In genomic region chr5:78632467-78632866, GRCh38 we compare ENCODE assay signal across 18 cellular contexts. TPM values are rescaled to one million over a fixed set of nuclear protein-coding genes. Genes with fewer than 3 reads are reported as not detected.
DNase-seq lines count a peak whose midpoint lies in the region; ATAC-seq and TF ChIP-seq lines count a peak whose summit lies in the region.
"Had no signal": no experiment of that assay in that cellular context is flagged by ENCODE, and none has a peak within 500 bp of the region (broad histone marks: within the 10 kb centered on the region; RNA-seq: fewer than 3 reads in every experiment).

No MANE protein-coding gene starts in this region.

- H4K20me1 ChIP-seq in BLaER1 (no peaks in the 10 kb centered on the region), GM23338 (replicated peaks; ENCODE audit: insufficient read depth) (peaks cover 68% of the 10 kb centered on the region)

- no peak overlapping the region for H2AFZ ChIP-seq in GM23338

- H3K79me2 ChIP-seq in GM23338 (replicated peaks; ENCODE audit: insufficient read depth): peaks cover 94% of the 10 kb centered on the region

- H3K9me3 Mint-ChIP-seq in GM23338 (no peaks in the 10 kb centered on the region; the same call in 1 of the 3 replicates), endodermal cell (no peaks in the 10 kb centered on the region), nephron progenitor cell (no peaks in the 10 kb centered on the region)
- H3K9me3 Mint-ChIP-seq in natural killer cell treated with Interleukin-12 subunit alpha and Interleukin-12 subunit beta and Interleukin-15 and Interleukin-18, amount 100 ng/mL, for 72 hours: no peaks in the 10 kb centered on the region
- H3K9me3 Mint-ChIP-seq: CD4-positive, alpha-beta T cell had no signal

- H3K4me3 ChIP-seq in BLaER1 (no peak overlapping the region), GM23338 (no peak overlapping the region), endodermal cell (ENCODE audit: low read length) (no peak overlapping the region), dorsolateral prefrontal cortex (no peak overlapping the region)

- H3K4me2 ChIP-seq in BLaER1 (peak overlapping the region; percentile 11; the same call in 1 of the 2 replicates), GM23338 (no peak overlapping the region)

- intact Hi-C loops in dorsolateral prefrontal cortex (cut with DNase I): loop anchor here in 1 of 2 donors (10.0 kb wide), 1 partner anchor 332 kb away; no protein-coding TSS in a partner anchor

- no peak for ATAC-seq in GM23338
- ATAC-seq in HG02763 (IDR thresholded peaks at IDR 0.05; ENCODE audit: unreplicated experiment): no peak
- ATAC-seq in natural killer cell treated with Interleukin-12 subunit alpha and Interleukin-12 subunit beta and Interleukin-15 and Interleukin-18, amount 100 ng/mL, for 72 hours: no peak
- ATAC-seq: HCT116 had no signal

- DNase-seq in GM23338 (ENCODE audit: low spot score) (no peak), endodermal cell (no peak), nephron progenitor cell (no peak), NCI-H345 (lab: John Stamatoyannopoulos, UW) (no peak), dorsolateral prefrontal cortex (no peak)
- no peak for DNase-seq in natural killer cell treated with Interleukin-12 subunit alpha and Interleukin-12 subunit beta and Interleukin-15 and Interleukin-18, amount 100 ng/mL, for 72 hours (ENCODE audit: low spot score)
- DNase-seq: 8988T; AML-193; C1 segment of cervical spinal cord; CD4-positive, alpha-beta T cell; DMS153; DMS79 treated with DMSO at 0.1 percent for 48 hours; EL; GDM1 had no signal

- WGBS in endodermal cell (ENCODE audit: insufficient coverage in 1 of 2, insufficient read length in 1 of 2), 2 experiments: 80 to 84% methylated on average over 2 of the region's 2 CpGs

- H3K36me3 ChIP-seq in BLaER1: no peaks in the 10 kb centered on the region
- H3K36me3 ChIP-seq in GM23338 (ENCODE audit: insufficient read depth): peaks cover 27% of the 10 kb centered on the region
- H3K36me3 ChIP-seq in endodermal cell (ENCODE audit: control insufficient read depth, insufficient read depth, low read length): peaks cover 79% of the 10 kb centered on the region

- H3K27ac Mint-ChIP-seq in GM23338: peak overlapping the region; percentile 68; the same call in 1 of the 2 replicates
- peak overlapping the region; percentile 80 for H3K27ac Mint-ChIP-seq in endodermal cell
- H3K27ac Mint-ChIP-seq in nephron progenitor cell: peak overlapping the region; percentile 86
- H3K27ac Mint-ChIP-seq in natural killer cell treated with Interleukin-12 subunit alpha and Interleukin-12 subunit beta and Interleukin-15 and Interleukin-18, amount 100 ng/mL, for 72 hours: no peak overlapping the region
- H3K27ac Mint-ChIP-seq: CD4-positive, alpha-beta T cell had no signal

- H3K4me1 ChIP-seq in BLaER1 (peaks cover 53% of the 10 kb centered on the region), GM23338 (ENCODE audit: insufficient read depth) (peaks cover 6% of the 10 kb centered on the region; the same call in 1 of the 2 replicates), endodermal cell (ENCODE audit: control insufficient read depth, insufficient read depth, low read length) (peaks cover 54% of the 10 kb centered on the region)

- no peak overlapping the region for H3K9ac ChIP-seq in BLaER1
- H3K9ac ChIP-seq in endodermal cell (ENCODE audit: extremely low read depth, low read length, poor library complexity, severe bottlenecking): no peak overlapping the region

- H3K36me3 Mint-ChIP-seq in GM23338 (ENCODE audit: low read depth) (peaks cover 68% of the 10 kb centered on the region), endodermal cell (ENCODE audit: low read depth) (peaks cover 89% of the 10 kb centered on the region), nephron progenitor cell (ENCODE audit: low read depth) (peaks cover 55% of the 10 kb centered on the region)
- no peaks in the 10 kb centered on the region for H3K36me3 Mint-ChIP-seq in natural killer cell treated with Interleukin-12 subunit alpha and Interleukin-12 subunit beta and Interleukin-15 and Interleukin-18, amount 100 ng/mL, for 72 hours

- H3K4me3 Mint-ChIP-seq in GM23338 (no peak overlapping the region), endodermal cell (peak overlapping the region; percentile 18), nephron progenitor cell (peak overlapping the region; percentile 39)
- no peak overlapping the region for H3K4me3 Mint-ChIP-seq in natural killer cell treated with Interleukin-12 subunit alpha and Interleukin-12 subunit beta and Interleukin-15 and Interleukin-18, amount 100 ng/mL, for 72 hours
- H3K4me3 Mint-ChIP-seq: CD4-positive, alpha-beta T cell had no signal

- no peaks in the 10 kb centered on the region for H3K9me2 ChIP-seq in GM23338 (ENCODE audit: insufficient read depth)

- H3K27me3 Mint-ChIP-seq in GM23338 (ENCODE audit: insufficient read depth, low read depth, poor library complexity) (no peaks in the 10 kb centered on the region), endodermal cell (ENCODE audit: insufficient read depth) (no peaks in the 10 kb centered on the region), nephron progenitor cell (ENCODE audit: low read depth, poor library complexity) (peaks cover 4% of the 10 kb centered on the region)
- peaks cover 2 to 19% of the 10 kb centered on the region in 2 donors for H3K27me3 Mint-ChIP-seq in natural killer cell treated with Interleukin-12 subunit alpha and Interleukin-12 subunit beta and Interleukin-15 and Interleukin-18, amount 100 ng/mL, for 72 hours

- TF ChIP-seq CTCF in GM23338 (conservative IDR thresholded peaks at IDR 0.05; ENCODE audit: low read depth in 2 of 2) (no peak), endodermal cell (conservative IDR thresholded peaks at IDR 0.05) (no peak), nephron progenitor cell (IDR thresholded peaks at IDR 0.05) (no peak), dorsolateral prefrontal cortex (IDR thresholded peaks at IDR 0.05 in 54 of 56, conservative IDR thresholded peaks at IDR 0.05 in 2 of 56; ENCODE audit: low read depth in 1 of 56, partially characterized antibody in 56 of 56) (no peak)

- no peaks in the 10 kb centered on the region for H3F3A ChIP-seq in GM23338 (replicated peaks; ENCODE audit: low read depth)

- H3K27me3 ChIP-seq in BLaER1 (no peaks in the 10 kb centered on the region), GM23338 (ENCODE audit: insufficient read depth) (no peaks in the 10 kb centered on the region), endodermal cell (ENCODE audit: control insufficient read depth, insufficient read depth, low read length, poor library complexity, severe bottlenecking) (no peaks in the 10 kb centered on the region), dorsolateral prefrontal cortex (no peaks in the 10 kb centered on the region)

- no peak overlapping the region for H3K27ac ChIP-seq in BLaER1
- no peak overlapping the region for H3K27ac ChIP-seq in GM23338 (ENCODE audit: low read depth)
- no peak overlapping the region for H3K27ac ChIP-seq in endodermal cell (ENCODE audit: low read depth, low read length)
- no peak overlapping the region for H3K27ac ChIP-seq in dorsolateral prefrontal cortex
- H3K27ac ChIP-seq: HL-60 had no signal

- H3K4me1 Mint-ChIP-seq in GM23338: peaks cover 35% of the 10 kb centered on the region
- peaks cover 87% of the 10 kb centered on the region for H3K4me1 Mint-ChIP-seq in endodermal cell
- H3K4me1 Mint-ChIP-seq in nephron progenitor cell: peaks cover 100% of the 10 kb centered on the region
- H3K4me1 Mint-ChIP-seq in natural killer cell treated with Interleukin-12 subunit alpha and Interleukin-12 subunit beta and Interleukin-15 and Interleukin-18, amount 100 ng/mL, for 72 hours (ENCODE audit: low read depth in 2 of 2): no peaks in the 10 kb centered on the region

- 0 out of 2 replicates have a peak, but pooled peaks cover 5% of the 10 kb centered on the region for H3K9me3 ChIP-seq in BLaER1
- H3K9me3 ChIP-seq in endodermal cell (ENCODE audit: control insufficient read depth, low read length): peaks cover 26% of the 10 kb centered on the region

TF ChIP-seq in GM23338, 12 proteins besides CTCF, POLR2A, EP300 and RAD21 (continues in another document):
- no peak for TF ChIP-seq EZH2phosphoT487 (IDR thresholded peaks at IDR 0.05; ENCODE audit: unreplicated experiment)

RNA-seq across cellular contexts. Expression of gene LHFPL2, which starts 16.1 kb away (rescaled TPM):
- total RNA-seq in GM23338 (2014; rRNA removed; shearing (Covaris generic)): 49.4 and 50.8 TPM in 2 replicates
- 8.8 and 10.6 TPM in 2 replicates for polyA plus RNA-seq in GM23338 (2016; fragmentation: Nextera tagmentation; extraction: Ambion mirVana)
- total RNA-seq in endodermal cell: 100 to 1,000 TPM; 136 to 238 TPM
- 23.7 TPM for polyA plus RNA-seq in endodermal cell (2013, experiment 1 of 2)
- 24.8 TPM for polyA plus RNA-seq in endodermal cell (2013, experiment 2 of 2)
- 1 to 10 TPM in 1 of 2 donors, under 1 TPM in 1; 0.45 to 1.8 TPM for total RNA-seq in natural killer cell treated with Interleukin-12 subunit alpha and Interleukin-12 subunit beta and Interleukin-15 and Interleukin-18, amount 100 ng/mL, for 72 hours
- total RNA-seq in dorsolateral prefrontal cortex: 10 to 100 TPM in 118 of 120 experiments, 1 to 10 TPM in 2; 8.2 to 40.9 (median 18.7) TPM

Comparison
In these comparisons a context has a peak if more than half of its experiments do, and no peak if none do; other contexts are left out.
1. H3K27ac Mint-ChIP-seq: peak in GM23338 (single experiment), endodermal cell (single experiment) and nephron progenitor cell (single experiment); none in natural killer cell treated with Interleukin-12 subunit alpha and Interleukin-12 subunit beta and Interleukin-15 and Interleukin-18, amount 100 ng/mL, for 72 hours (0 of 2).
2. H3K4me3 Mint-ChIP-seq: peak in endodermal cell (single experiment) and nephron progenitor cell (single experiment); none in GM23338 (single experiment) and natural killer cell treated with Interleukin-12 subunit alpha and Interleukin-12 subunit beta and Interleukin-15 and Interleukin-18, amount 100 ng/mL, for 72 hours (single experiment).